Comparison of ENCODE assay signal across 8 cellular contexts in genomic region chr11:43681543-43681942, GRCh38. TPM values are rescaled to one million over a fixed set of nuclear protein-coding genes. Genes with fewer than 3 reads are reported as not detected.
DNase-seq lines count a peak whose midpoint lies in the region; TF ChIP-seq lines count a peak whose summit lies in the region.

No MANE protein-coding gene starts in this region.

- H3K79me2 ChIP-seq in DOHH2 (ENCODE audit: control insufficient read depth, low read length) (peaks cover 59% of the 10 kb centered on the region), Loucy (ENCODE audit: insufficient read depth, low read length) (peaks cover 38% of the 10 kb centered on the region)

- no peak for DNase-seq in adrenal gland
- peak; percentile 42 for DNase-seq in kidney tubule cell (ENCODE audit: low spot score)
- DNase-seq in transverse colon: no peak
- DNase-seq in epidermal melanocyte (ENCODE audit: insufficient read length, low spot score): no peak
- no peak for DNase-seq in KG1 (lab: John Stamatoyannopoulos, UW)
- no peak for DNase-seq in activated CD4-positive, alpha-beta T cell treated with anti-CD3 and anti-CD28 coated beads, Interleukin-2, amount 50 U/mL, for 48 hours

- peak overlapping the region; percentile 91 for H2AFZ ChIP-seq in Loucy (ENCODE audit: low read length)

- TF ChIP-seq CTCF in DOHH2 (IDR thresholded peaks at IDR 0.05; ENCODE audit: low read depth, low read length, poor library complexity, severe bottlenecking) (no peak), Loucy (conservative IDR thresholded peaks at IDR 0.05; ENCODE audit: low read length) (no peak), adrenal gland (IDR thresholded peaks at IDR 0.05) (no peak), transverse colon (IDR thresholded peaks at IDR 0.05) (no peak)

- 8 to 13% (median 10%) methylated on average over 8 of the region's 8 CpGs for WGBS in adrenal gland, 4 donors
- WGBS in transverse colon (ENCODE audit: low coverage in 1 of 2), 2 donors: 7 to 9% methylated on average over 8 of the region's 8 CpGs

- H3K27ac ChIP-seq in DOHH2 (ENCODE audit: low read depth, low read length) (peak overlapping the region; percentile 84), adrenal gland (peak overlapping the region; percentile 87 to 98 (median 95)), transverse colon (peak overlapping the region; percentile 87 to 98 (median 93))

- in situ Hi-C loops in transverse colon (cut with MboI; ENCODE audit: low pct_ligation_motif_present in 1 of 4, low pct_unique_long_range_greater_than_20kb in 1 of 4, low sequenced_read_pairs in 3 of 4): no loop called here

- H3K4me3 ChIP-seq in DOHH2 (ENCODE audit: low read length) (peak overlapping the region; percentile 97), Loucy (ENCODE audit: low read length, poor library complexity, severe bottlenecking) (peak overlapping the region; percentile 86), adrenal gland (peak overlapping the region; percentile 57 to 93 (median 78)), transverse colon (peak overlapping the region in 3 of 4 donors; percentile 52 to 92 (median 90))

- peaks cover 13% of the 10 kb centered on the region for H4K20me1 ChIP-seq in DOHH2 (ENCODE audit: control insufficient read depth, insufficient read depth, low read depth, low read length)
- peaks cover 8% of the 10 kb centered on the region for H4K20me1 ChIP-seq in Loucy (ENCODE audit: insufficient read depth, low read length, poor library complexity, severe bottlenecking)

- H3F3A ChIP-seq in DOHH2 (ENCODE audit: control insufficient read depth, insufficient read depth) (peaks cover 5% of the 10 kb centered on the region; the same call in 1 of the 2 replicates), Loucy (ENCODE audit: low read depth) (peaks cover 2% of the 10 kb centered on the region; the same call in 1 of the 2 replicates)

- H3K9ac ChIP-seq in Loucy (ENCODE audit: low read depth, low read length, poor library complexity, severe bottlenecking): peak overlapping the region; percentile 84

- peaks cover 55% of the 10 kb centered on the region for H3K36me3 ChIP-seq in DOHH2 (ENCODE audit: control insufficient read depth, low read length)
- no peaks in the 10 kb centered on the region for H3K36me3 ChIP-seq in Loucy (ENCODE audit: insufficient read depth, low read length)
- peaks cover 0 to 8% of the 10 kb centered on the region in 2 donors for H3K36me3 ChIP-seq in adrenal gland (replicated peaks in 1 of 2)
- H3K36me3 ChIP-seq in transverse colon: no peaks in the 10 kb centered on the region

- H3K9me2 ChIP-seq in DOHH2 (replicated peaks; ENCODE audit: control insufficient read depth, low read length): no peaks in the 10 kb centered on the region
- H3K9me2 ChIP-seq in Loucy (replicated peaks; ENCODE audit: low read depth, low read length): no peaks in the 10 kb centered on the region

- H3K4me2 ChIP-seq in DOHH2 (ENCODE audit: low read length) (peak overlapping the region; percentile 62), Loucy (ENCODE audit: low read depth, low read length, poor library complexity, severe bottlenecking) (peak overlapping the region; percentile 97)

- H3K9me3 ChIP-seq in DOHH2 (ENCODE audit: control insufficient read depth, insufficient read depth, low read length): no peaks in the 10 kb centered on the region
- no peaks in the 10 kb centered on the region for H3K9me3 ChIP-seq in Loucy (ENCODE audit: insufficient read depth, low read depth, low read length)
- no peaks in the 10 kb centered on the region for H3K9me3 ChIP-seq in adrenal gland (replicated peaks in 1 of 3)
- H3K9me3 ChIP-seq in transverse colon: no peaks in the 10 kb centered on the region

- no peak for TF ChIP-seq POLR2A in adrenal gland (IDR thresholded peaks at IDR 0.05)
- no peak for TF ChIP-seq POLR2A in transverse colon (IDR thresholded peaks at IDR 0.05)

- intact Hi-C loops in adrenal gland (cut with DNase I) (no loop called here), transverse colon (cut with DNase I; ENCODE audit: low total_unique reads) (loop anchor here (10.0 kb wide), 1 partner anchor 353 kb away; no protein-coding TSS in a partner anchor)

- H3K27me3 ChIP-seq in DOHH2 (ENCODE audit: control insufficient read depth, low read length): no peaks in the 10 kb centered on the region
- H3K27me3 ChIP-seq in Loucy (ENCODE audit: insufficient read depth, low read length, poor library complexity, severe bottlenecking): no peaks in the 10 kb centered on the region
- H3K27me3 ChIP-seq in adrenal gland: no peaks in the 10 kb centered on the region
- H3K27me3 ChIP-seq in transverse colon: no peaks in the 10 kb centered on the region

- peaks cover 44% of the 10 kb centered on the region for H3K4me1 ChIP-seq in DOHH2 (ENCODE audit: control insufficient read depth, low read length)
- H3K4me1 ChIP-seq in Loucy (ENCODE audit: insufficient read depth, low read length, poor library complexity, severe bottlenecking): peaks cover 35% of the 10 kb centered on the region
- H3K4me1 ChIP-seq in adrenal gland (replicated peaks in 1 of 2): peaks cover 8 to 38% of the 10 kb centered on the region in 2 donors
- H3K4me1 ChIP-seq in transverse colon: peaks cover 0 to 29% (median 14%) of the 10 kb centered on the region in 4 donors

- no peak for TF ChIP-seq EP300 in transverse colon (IDR thresholded peaks at IDR 0.05; ENCODE audit: low read depth)

RNA-seq across cellular contexts. Expression of gene HSD17B12, which starts 1.0 kb away (rescaled TPM):
- 100 to 1,000 TPM in 3 of 8 donors, 10 to 100 TPM in 5; 48.3 to 162 (median 94.6) TPM for total RNA-seq in adrenal gland
- polyA plus RNA-seq in adrenal gland: 100 to 1,000 TPM in 1 of 3 donors, 10 to 100 TPM in 2; 37.1 to 342 (median 44.5) TPM
- 10 to 100 TPM; 33.3 to 65.7 (median 47.1) TPM for total RNA-seq in transverse colon
